In genomic region chr12:65636436-65636835, GRCh38 we compare ENCODE assay signal across 1 cellular context.
A peak's percentile ranks its signal among the peaks of the same experiment; 100 is the strongest.
TF ChIP-seq lines count a peak whose summit lies in the region.

No MANE protein-coding gene starts in this region.

TF ChIP-seq in SK-N-SH, 30 proteins besides CTCF, POLR2A, EP300 and RAD21:
- no peak for TF ChIP-seq ZBTB33 (IDR thresholded peaks at IDR 0.05; ENCODE audit: borderline replicate concordance, low read depth)
- 0 out of 2 replicates have a peak, but pooled peaks have one; percentile 9 for TF ChIP-seq JUND (IDR thresholded peaks at IDR 0.05)
TF ChIP-seq in SK-N-SH: peak in this region for 1.
